ENCODE assay signal across 22 cellular contexts in genomic region chrX:150119323-150119722, GRCh38.
"Had no signal": no experiment of that assay in that cellular context is flagged by ENCODE, and none has a peak within 500 bp of the region (broad histone marks: within the 10 kb centered on the region; RNA-seq: fewer than 3 reads in every experiment).

No MANE protein-coding gene starts in this region.

- DNase-seq: activated CD4-positive, alpha-beta T cell treated with anti-CD3 and anti-CD28 coated beads for 48 hours; activated CD4-positive, alpha-beta T cell treated with anti-CD3 and anti-CD28 coated beads, Interleukin-2, amount 50 U/mL, for 4 hours; activated CD8-positive, alpha-beta memory T cell treated with anti-CD3 and anti-CD28 coated beads, Interleukin-2, amount 50 U/mL, for 48 hours; activated CD8-positive, alpha-beta T cell treated with anti-CD3 and anti-CD28 coated beads, Interleukin-2, amount 10 ng/mL, durations not matched to agents 7 days and 5 days; activated naive CD4-positive, alpha-beta T cell treated with anti-CD3 and anti-CD28 coated beads, Interleukin-2, amount 50 U/mL, for 16 hours; activated T-cell treated with anti-CD3 and anti-CD28 coated beads, Interleukin-2, amount 50 U/mL, for 1 hour; aorta; caudate nucleus; colonic mucosa; KG1; NCI-H1694; NCI-H2081; NCI-H2171 treated with DMSO at 0.1 percent for 48 hours; NCI-H226; NCI-H526; NCI-H774; NK-92 treated with Interleukin-12 subunit alpha and Interleukin-12 subunit beta, amount 100 ng/mL, for 24 hours; OCI-M1; RPMI8226; SHP77 had no signal

- ATAC-seq: activated CD4-positive, CD25-positive, alpha-beta regulatory T cell treated with anti-CD3 and anti-CD28 coated beads, Interleukin-2, amount 50 U/mL, for 24 hours; activated CD8-positive, alpha-beta T cell treated with anti-CD3 and anti-CD28 coated beads, Interleukin-2, amount 10 ng/mL, durations not matched to agents 7 days and 5 days; Panc1 had no signal
